1 cellular context compared by ENCODE assay signal in genomic region chrX:24207826-24208225, GRCh38.
TF ChIP-seq lines count a peak whose summit lies in the region.

No MANE protein-coding gene starts in this region.

TF ChIP-seq in A549, 52 proteins besides CTCF, POLR2A, EP300 and RAD21 (continued from another document):
- TF ChIP-seq CBX2 (IDR thresholded peaks at IDR 0.05; ENCODE audit: borderline replicate concordance, low read depth) (no peak), HOXB13 (CRISPR knock-in tag; IDR thresholded peaks at IDR 0.05; ENCODE audit: low read depth) (no peak), BHLHE40 (IDR thresholded peaks at IDR 0.05; ENCODE audit: low read depth, low read length) (no peak)
